ENCODE assay signal across 23 cellular contexts in genomic region chr9:129234491-129234890, GRCh38. TPM values are rescaled to one million over a fixed set of nuclear protein-coding genes. Genes with fewer than 3 reads are reported as not detected.
DNase-seq lines count a peak whose midpoint lies in the region; ATAC-seq and TF ChIP-seq lines count a peak whose summit lies in the region.
"Had no signal": no experiment of that assay in that cellular context is flagged by ENCODE, and none has a peak within 500 bp of the region (broad histone marks: within the 10 kb centered on the region; RNA-seq: fewer than 3 reads in every experiment).

No MANE protein-coding gene starts in this region.

- no peaks in the 10 kb centered on the region for H3K27me3 ChIP-seq in CD4-positive, CD25-positive, alpha-beta regulatory T cell (ENCODE audit: control insufficient read depth, insufficient read depth, low read length)
- H3K27me3 ChIP-seq: SJCRH30 had no signal

- CTCF ChIA-PET in activated naive CD4-positive, alpha-beta T cell treated with anti-CD3 and anti-CD28 coated beads for 36 hours (lab: Charles Lee), result interaction anchor here (0.6 kb wide), 1 partner anchor 75 kb away, joined by 3 read pairs; no protein-coding TSS in a partner anchor

- H3K27ac ChIP-seq in CD4-positive, CD25-positive, alpha-beta regulatory T cell (ENCODE audit: insufficient read depth, low read length, poor library complexity, severe bottlenecking), result no peak overlapping the region
- H3K27ac ChIP-seq: GM23248, SJCRH30 had no signal

- H3K9me3 Mint-ChIP-seq in activated naive CD4-positive, alpha-beta T cell treated with anti-CD3 and anti-CD28 coated beads for 36 hours, result peaks cover 9% of the 10 kb centered on the region
- peaks cover 0 to 9% (median 2%) of the 10 kb centered on the region in 7 donors for H3K9me3 Mint-ChIP-seq in CD4-positive, CD25-positive, alpha-beta regulatory T cell
- H3K9me3 Mint-ChIP-seq in chondrocyte (ENCODE audit: low read depth) (peaks cover 11% of the 10 kb centered on the region), progenitor cell of endocrine pancreas (ENCODE audit: low read depth) (no peaks in the 10 kb centered on the region)
- peaks cover 0 to 11% (median 3%) of the 10 kb centered on the region in 9 donors for H3K9me3 Mint-ChIP-seq in naive thymus-derived CD8-positive, alpha-beta T cell

- no peak for TF ChIP-seq CTCF in chondrocyte (IDR thresholded peaks at IDR 0.05)
- no peak for TF ChIP-seq CTCF in progenitor cell of endocrine pancreas (IDR thresholded peaks at IDR 0.05; ENCODE audit: unreplicated experiment)

- H3K4me3 Mint-ChIP-seq in activated naive CD4-positive, alpha-beta T cell treated with anti-CD3 and anti-CD28 coated beads for 36 hours, result no peak overlapping the region
- H3K4me3 Mint-ChIP-seq in CD4-positive, CD25-positive, alpha-beta regulatory T cell, result peak overlapping the region in 1 of 4 donors; percentile 15
- H3K4me3 Mint-ChIP-seq in chondrocyte (ENCODE audit: unreplicated experiment) (no peak overlapping the region), progenitor cell of endocrine pancreas (ENCODE audit: low read depth) (no peak overlapping the region)
- peak overlapping the region in 2 of 10 donors; percentile 18 to 56 for H3K4me3 Mint-ChIP-seq in naive thymus-derived CD8-positive, alpha-beta T cell
- H3K4me3 Mint-ChIP-seq: CD14-positive monocyte had no signal

- intact Hi-C loops in activated naive CD4-positive, alpha-beta T cell treated with anti-CD3 and anti-CD28 coated beads for 36 hours (cut with micrococcal nuclease), result no loop called here

- POLR2A ChIA-PET in naive thymus-derived CD8-positive, alpha-beta T cell (lab: Charles Lee), result interaction anchor here (0.7 to 5.1 kb wide), 6 partner anchors 12 to 58 kb away, joined by 3 to 92 read pairs (median 8); partner anchors contain the start of gene IER5L

- peak overlapping the region; percentile 39 for H3K27ac Mint-ChIP-seq in activated naive CD4-positive, alpha-beta T cell treated with anti-CD3 and anti-CD28 coated beads for 36 hours
- peak overlapping the region; percentile 71 to 98 (median 77) for H3K27ac Mint-ChIP-seq in CD4-positive, CD25-positive, alpha-beta regulatory T cell
- H3K27ac Mint-ChIP-seq in chondrocyte (ENCODE audit: unreplicated experiment) (no peak overlapping the region), progenitor cell of endocrine pancreas (no peak overlapping the region)
- H3K27ac Mint-ChIP-seq in naive thymus-derived CD8-positive, alpha-beta T cell, result peak overlapping the region in 9 of 10 donors; percentile 5 to 96 (median 81)

- no peak for DNase-seq in activated naive CD4-positive, alpha-beta T cell treated with anti-CD3 and anti-CD28 coated beads for 36 hours
- DNase-seq in activated naive CD4-positive, alpha-beta T cell treated with Interleukin-2 at 50 U/mL for 16 hours, result no peak
- no peak for DNase-seq in CD4-positive, CD25-positive, alpha-beta regulatory T cell
- DNase-seq in chondrocyte (ENCODE audit: low spot score) (peak; percentile 46), progenitor cell of endocrine pancreas (ENCODE audit: low spot score, unreplicated experiment) (no peak)
- DNase-seq in naive thymus-derived CD8-positive, alpha-beta T cell, result no peak
- DNase-seq: Caco-2, DMS 273 treated with DMSO at 0.1 percent for 48 hours, DMS79 treated with DMSO at 0.1 percent for 48 hours, GM23248, HCEC 1CT, KBM-7, NCI-H1092 treated with DMSO at 0.1 percent for 48 hours, NCI-H146, NCI-H2029, NCI-H226, NCI-H524 treated with DMSO at 0.1 percent for 48 hours, NCI-H82, SJCRH30 had no signal

- no peaks in the 10 kb centered on the region for H3K36me3 ChIP-seq in CD4-positive, CD25-positive, alpha-beta regulatory T cell (ENCODE audit: control insufficient read depth, insufficient read depth, low read length)
- H3K36me3 ChIP-seq: SJCRH30 had no signal

- no peak for ATAC-seq in CD4-positive, CD25-positive, alpha-beta regulatory T cell (ENCODE audit: low read depth in 2 of 2)
- ATAC-seq in naive thymus-derived CD8-positive, alpha-beta T cell, result no peak
- no peak for ATAC-seq in GM18861 (IDR thresholded peaks at IDR 0.05; ENCODE audit: unreplicated experiment)
- ATAC-seq in activated CD4-positive, CD25-positive, alpha-beta regulatory T cell treated with anti-CD3 and anti-CD28 coated beads, Interleukin-2, amount 50 U/mL, for 24 hours, result no peak
- ATAC-seq: Panc1 had no signal

- H3K27me3 Mint-ChIP-seq in activated naive CD4-positive, alpha-beta T cell treated with anti-CD3 and anti-CD28 coated beads for 36 hours (ENCODE audit: low read depth), result no peaks in the 10 kb centered on the region
- peaks cover 5% of the 10 kb centered on the region for H3K27me3 Mint-ChIP-seq in CD4-positive, CD25-positive, alpha-beta regulatory T cell
- H3K27me3 Mint-ChIP-seq in chondrocyte (ENCODE audit: low read depth), result no peaks in the 10 kb centered on the region
- H3K27me3 Mint-ChIP-seq in naive thymus-derived CD8-positive, alpha-beta T cell, result peaks cover 0 to 1% (median 0%) of the 10 kb centered on the region in 5 donors
- peaks cover 6% of the 10 kb centered on the region for H3K27me3 Mint-ChIP-seq in progenitor cell of endocrine pancreas

- H3K9me3 ChIP-seq in CD4-positive, CD25-positive, alpha-beta regulatory T cell (ENCODE audit: control insufficient read depth in 2 of 2, low read length in 2 of 2), result no peaks in the 10 kb centered on the region
- H3K9me3 ChIP-seq: Caco-2, SJCRH30 had no signal

- H3K36me3 Mint-ChIP-seq in activated naive CD4-positive, alpha-beta T cell treated with anti-CD3 and anti-CD28 coated beads for 36 hours (ENCODE audit: low read depth), result no peaks in the 10 kb centered on the region
- peaks cover 5% of the 10 kb centered on the region for H3K36me3 Mint-ChIP-seq in CD4-positive, CD25-positive, alpha-beta regulatory T cell
- no peaks in the 10 kb centered on the region for H3K36me3 Mint-ChIP-seq in chondrocyte (ENCODE audit: low read depth)
- peaks cover 0 to 1% (median 0%) of the 10 kb centered on the region in 3 donors for H3K36me3 Mint-ChIP-seq in naive thymus-derived CD8-positive, alpha-beta T cell
- no peaks in the 10 kb centered on the region for H3K36me3 Mint-ChIP-seq in progenitor cell of endocrine pancreas (ENCODE audit: insufficient read depth)
- H3K36me3 Mint-ChIP-seq: CD14-positive monocyte had no signal

- no peak overlapping the region for H3K4me3 ChIP-seq in CD4-positive, CD25-positive, alpha-beta regulatory T cell (ENCODE audit: low read depth, low read length)
- H3K4me3 ChIP-seq: GM23248, SJCRH30 had no signal

- H3K4me1 Mint-ChIP-seq in activated naive CD4-positive, alpha-beta T cell treated with anti-CD3 and anti-CD28 coated beads for 36 hours (ENCODE audit: low read depth), result peaks cover 47% of the 10 kb centered on the region
- H3K4me1 Mint-ChIP-seq in CD4-positive, CD25-positive, alpha-beta regulatory T cell, result peaks cover 7 to 61% (median 36%) of the 10 kb centered on the region in 4 donors
- H3K4me1 Mint-ChIP-seq in chondrocyte (ENCODE audit: low read depth) (peaks cover 8% of the 10 kb centered on the region), progenitor cell of endocrine pancreas (ENCODE audit: low read depth) (peaks cover 8% of the 10 kb centered on the region)
- peaks cover 35 to 75% (median 64%) of the 10 kb centered on the region in 4 donors for H3K4me1 Mint-ChIP-seq in naive thymus-derived CD8-positive, alpha-beta T cell

- peaks cover 46% of the 10 kb centered on the region for H3K4me1 ChIP-seq in CD4-positive, CD25-positive, alpha-beta regulatory T cell (ENCODE audit: control insufficient read depth, insufficient read depth, low read length, poor library complexity, severe bottlenecking)

RNA-seq across cellular contexts. Expression of gene IER5L, which starts 56.4 kb away (rescaled TPM):
- total RNA-seq in activated naive CD4-positive, alpha-beta T cell treated with anti-CD3 and anti-CD28 coated beads for 36 hours, result 1 to 10 TPM; 1.1 to 1.6 TPM
- 2.7 TPM for total RNA-seq in CD4-positive, CD25-positive, alpha-beta regulatory T cell
- not detected for polyA plus RNA-seq in CD4-positive, CD25-positive, alpha-beta regulatory T cell
- total RNA-seq in chondrocyte (37.2 to 56.5 TPM (median 38.6 TPM) in 3 replicates), progenitor cell of endocrine pancreas (21.8 and 22.6 TPM in 2 replicates)
- 1 to 10 TPM; 7.5 to 8.8 TPM for total RNA-seq in naive thymus-derived CD8-positive, alpha-beta T cell
- under 1 TPM in 2 of 3 donors, not detected in 1; 0.05 to 0.49 TPM for polyA plus RNA-seq in naive thymus-derived CD8-positive, alpha-beta T cell

Comparison
In these comparisons a context has a peak if more than half of its experiments do, and no peak if none do; other contexts are left out.
1. H3K27ac Mint-ChIP-seq: peak in activated naive CD4-positive, alpha-beta T cell treated with anti-CD3 and anti-CD28 coated beads for 36 hours (single experiment), CD4-positive, CD25-positive, alpha-beta regulatory T cell (3 of 3) and naive thymus-derived CD8-positive, alpha-beta T cell (9 of 10); none in chondrocyte (single experiment) and progenitor cell of endocrine pancreas (single experiment).